Comparison of ENCODE assay signal across 21 cellular contexts in genomic region chr21:15522148-15522547, GRCh38.
DNase-seq lines count a peak whose midpoint lies in the region.
"Had no signal": no experiment of that assay in that cellular context is flagged by ENCODE, and none has a peak within 500 bp of the region (broad histone marks: within the 10 kb centered on the region; RNA-seq: fewer than 3 reads in every experiment).

No MANE protein-coding gene starts in this region.

- H3K27me3 Mint-ChIP-seq in activated CD4-positive, alpha-beta T cell treated with anti-CD3 and anti-CD28 coated beads, Interleukin-2, amount 10 ng/mL, durations not matched to agents 24 days and 14 days: no peaks in the 10 kb centered on the region
- H3K27me3 Mint-ChIP-seq: CD4-positive, alpha-beta memory T cell had no signal

- no peak overlapping the region for H3K4me3 ChIP-seq in mesenchymal stem cell (ENCODE audit: insufficient read depth in 1 of 2, low read depth in 1 of 2, low read length in 2 of 2)
- H3K4me3 ChIP-seq: A549 had no signal

- no peaks in the 10 kb centered on the region for H3K79me1 ChIP-seq in mesenchymal stem cell (replicated peaks; ENCODE audit: low read length, poor library complexity, severe bottlenecking)

- no peak overlapping the region for H2BK12ac ChIP-seq in mesenchymal stem cell (ENCODE audit: low read length in 2 of 2)

- H2BK120ac ChIP-seq in mesenchymal stem cell (ENCODE audit: low read depth, low read length): no peak overlapping the region

- no peaks in the 10 kb centered on the region for H3K4me1 ChIP-seq in mesenchymal stem cell (ENCODE audit: control insufficient read depth, insufficient read depth, low read depth, low read length)
- H3K4me1 ChIP-seq: A549 had no signal

- H3K4me1 Mint-ChIP-seq in activated CD4-positive, alpha-beta T cell treated with anti-CD3 and anti-CD28 coated beads, Interleukin-2, amount 10 ng/mL, durations not matched to agents 24 days and 14 days: peaks cover 14% of the 10 kb centered on the region

- no peaks in the 10 kb centered on the region for H3K36me3 ChIP-seq in mesenchymal stem cell (ENCODE audit: control insufficient read depth in 1 of 2, insufficient read depth in 2 of 2, low read depth in 1 of 2, low read length in 2 of 2)

- H3K27ac ChIP-seq in mesenchymal stem cell (ENCODE audit: low read length, poor library complexity, severe bottlenecking): no peak overlapping the region
- H3K27ac ChIP-seq: 22Rv1, A549 had no signal

- no peak overlapping the region for H2AK5ac ChIP-seq in mesenchymal stem cell (ENCODE audit: low read length, severe bottlenecking)

- no peak overlapping the region for H3K4me3 Mint-ChIP-seq in activated CD4-positive, alpha-beta T cell treated with anti-CD3 and anti-CD28 coated beads, Interleukin-2, amount 10 ng/mL, durations not matched to agents 24 days and 14 days
- H3K4me3 Mint-ChIP-seq: B cell; CD14-positive monocyte; CD4-positive, alpha-beta memory T cell; CD4-positive, CD25-positive, alpha-beta regulatory T cell; CD8-positive, alpha-beta memory T cell had no signal

- H3K23ac ChIP-seq in mesenchymal stem cell (ENCODE audit: low read length in 2 of 2): no peak overlapping the region

- no peak overlapping the region for H2BK15ac ChIP-seq in mesenchymal stem cell (ENCODE audit: low read depth, poor library complexity, severe bottlenecking)

- 96% methylated on average over 5 of the region's 5 CpGs for WGBS in mesenchymal stem cell

- no peak overlapping the region for H3K27ac Mint-ChIP-seq in activated CD4-positive, alpha-beta T cell treated with anti-CD3 and anti-CD28 coated beads, Interleukin-2, amount 10 ng/mL, durations not matched to agents 24 days and 14 days
- H3K27ac Mint-ChIP-seq: B cell; CD14-positive monocyte; CD4-positive, alpha-beta memory T cell; CD8-positive, alpha-beta memory T cell had no signal

- H3K14ac ChIP-seq in mesenchymal stem cell (ENCODE audit: low read length in 2 of 2): no peak overlapping the region

- H2BK5ac ChIP-seq in mesenchymal stem cell (ENCODE audit: low read depth, low read length, poor library complexity, severe bottlenecking): peak overlapping the region; percentile 33

- H3K18ac ChIP-seq in mesenchymal stem cell (ENCODE audit: low read depth in 1 of 2, low read length in 2 of 2): no peak overlapping the region

- H3K36me3 Mint-ChIP-seq in activated CD4-positive, alpha-beta T cell treated with anti-CD3 and anti-CD28 coated beads, Interleukin-2, amount 10 ng/mL, durations not matched to agents 24 days and 14 days (ENCODE audit: low read depth): peaks cover 2% of the 10 kb centered on the region
- H3K36me3 Mint-ChIP-seq: CD14-positive monocyte; CD4-positive, alpha-beta memory T cell; CD4-positive, CD25-positive, alpha-beta regulatory T cell had no signal

- intact Hi-C loops in activated CD4-positive, alpha-beta T cell treated with anti-CD3 and anti-CD28 coated beads, Interleukin-2, amount 10 ng/mL, durations not matched to agents 24 days and 14 days (cut with micrococcal nuclease): no loop called here

- no peak overlapping the region for H3K9ac ChIP-seq in mesenchymal stem cell (ENCODE audit: low read length)

- H3K27me3 ChIP-seq in mesenchymal stem cell (ENCODE audit: control insufficient read depth in 1 of 2, insufficient read depth in 1 of 2, low read length in 2 of 2): peaks cover 0 to 3% of the 10 kb centered on the region in 2 experiments

- DNase-seq in activated CD4-positive, alpha-beta T cell treated with anti-CD3 and anti-CD28 coated beads, Interleukin-2, amount 10 ng/mL, durations not matched to agents 24 days and 14 days: peak; percentile 39
- DNase-seq in activated CD4-positive, alpha-beta T cell treated with anti-CD3 and anti-CD28 coated beads for 4 hours: no peak
- DNase-seq in mesenchymal stem cell (no peak), occipital lobe (lab: John Stamatoyannopoulos, UW) (no peak), mesenteric fat pad (ENCODE audit: low spot score) (no peak)
- DNase-seq: AML-193; C1 segment of cervical spinal cord; CD4-positive, alpha-beta memory T cell; CD4-positive, CD25-positive, alpha-beta regulatory T cell; CD8-positive, alpha-beta memory T cell; COR-L47; DMS 273 treated with DMSO at 0.1 percent for 48 hours; DMS153; DMS53; DMS79; DND-41; GF-D8 had no signal

- H3K4me2 ChIP-seq in mesenchymal stem cell (ENCODE audit: low read length, poor library complexity, severe bottlenecking): no peak overlapping the region
- H3K4me2 ChIP-seq: A549 had no signal

- H3K9me3 ChIP-seq in mesenchymal stem cell (ENCODE audit: control insufficient read depth, low read length): no peaks in the 10 kb centered on the region
- H3K9me3 ChIP-seq: A549 had no signal

- no peak overlapping the region for H4K8ac ChIP-seq in mesenchymal stem cell (ENCODE audit: low read length)

- no peak overlapping the region for H2AFZ ChIP-seq in mesenchymal stem cell (ENCODE audit: low read depth, low read length)

- no peak overlapping the region for H4K91ac ChIP-seq in mesenchymal stem cell (ENCODE audit: low read length)

- no peak overlapping the region for H3K4ac ChIP-seq in mesenchymal stem cell (ENCODE audit: low read depth in 1 of 2, low read length in 2 of 2)

- H3K9me3 Mint-ChIP-seq in activated CD4-positive, alpha-beta T cell treated with anti-CD3 and anti-CD28 coated beads, Interleukin-2, amount 10 ng/mL, durations not matched to agents 24 days and 14 days: peaks cover 8% of the 10 kb centered on the region
- H3K9me3 Mint-ChIP-seq: CD8-positive, alpha-beta memory T cell had no signal
